Comparison of ENCODE assay signal across 34 cellular contexts in genomic region chr4:163697121-163697520, GRCh38.
DNase-seq lines count a peak whose midpoint lies in the region; ATAC-seq and TF ChIP-seq lines count a peak whose summit lies in the region.
"Had no signal": no experiment of that assay in that cellular context is flagged by ENCODE, and none has a peak within 500 bp of the region (broad histone marks: within the 10 kb centered on the region; RNA-seq: fewer than 3 reads in every experiment).

No MANE protein-coding gene starts in this region.

- in situ Hi-C loops in gastrocnemius medialis (cut with MboI; ENCODE audit: low sequenced_read_pairs in 4 of 4) = no loop called here

- H3K36me3 Mint-ChIP-seq in MCF 10A (ENCODE audit: insufficient read depth, unreplicated experiment) = no peaks in the 10 kb centered on the region
- H3K36me3 Mint-ChIP-seq: activated naive CD8-positive, alpha-beta T cell treated with anti-CD3 and anti-CD28 coated beads for 36 hours; CD4-positive, CD25-positive, alpha-beta regulatory T cell; T-cell had no signal

- H3K27me3 ChIP-seq in breast epithelium (no peaks in the 10 kb centered on the region), gastrocnemius medialis (no peaks in the 10 kb centered on the region)
- H3K27me3 ChIP-seq: ovary, Peyer's patch, SJCRH30, upper lobe of left lung had no signal

- CTCF ChIA-PET in MCF 10A (lab: Yijun Ruan, JAX) = interaction anchor here (0.6 to 1.6 kb wide), 3 partner anchors 48 to 141 kb away, joined by 3 to 6 read pairs (median 4); no protein-coding TSS in a partner anchor

- peak; percentile 15 for DNase-seq in MCF 10A (ENCODE audit: unreplicated experiment)
- no peak for DNase-seq in breast epithelium (ENCODE audit: low spot score in 2 of 2)
- DNase-seq in amniotic epithelial cell (ENCODE audit: low read depth) = peak; percentile 26
- peak; percentile 29 for DNase-seq in fibroblast of villous mesenchyme (ENCODE audit: low read depth)
- DNase-seq in gastrocnemius medialis = no peak
- DNase-seq in iPS-NIHi11 (ENCODE audit: low spot score) = no peak
- DNase-seq in GM19238 (ENCODE audit: insufficient read length, low spot score) = no peak
- DNase-seq: 8988T; activated CD4-positive, alpha-beta T cell treated with anti-CD3 and anti-CD28 coated beads, Interleukin-2, amount 10 ng/mL, durations not matched to agents 24 days and 14 days; activated gamma-delta T cell; activated naive CD8-positive, alpha-beta T cell treated with anti-CD3 and anti-CD28 coated beads for 36 hours; activated T-cell treated with anti-CD3 and anti-CD28 coated beads, Interleukin-2, amount 50 U/mL, for 1 hour; aorta; Calu3; CD4-positive, CD25-positive, alpha-beta regulatory T cell; central memory CD4-positive, alpha-beta T cell; DMS79 treated with DMSO at 0.1 percent for 48 hours; effector memory CD8-positive, alpha-beta T cell; Kasumi-1; left cardiac atrium; NCI-H1436 treated with DMSO at 0.1 percent for 48 hours; NCI-H2081 treated with DMSO at 0.1 percent for 48 hours; NCI-H345; nephron progenitor cell; ovary; Peyer's patch; SJCRH30; stimulated activated naive CD4-positive, alpha-beta T cell; T-cell; upper lobe of left lung; WERI-Rb-1 had no signal

- H3K27ac Mint-ChIP-seq in MCF 10A (ENCODE audit: low read depth, unreplicated experiment) = no peak overlapping the region
- H3K27ac Mint-ChIP-seq: activated CD4-positive, alpha-beta T cell treated with anti-CD3 and anti-CD28 coated beads, Interleukin-2, amount 10 ng/mL, durations not matched to agents 24 days and 14 days; activated naive CD8-positive, alpha-beta T cell treated with anti-CD3 and anti-CD28 coated beads for 36 hours; CD4-positive, CD25-positive, alpha-beta regulatory T cell; effector memory CD8-positive, alpha-beta T cell; memory B cell; nephron progenitor cell; T-cell had no signal

- no peaks in the 10 kb centered on the region for H3K4me1 ChIP-seq in breast epithelium
- H3K4me1 ChIP-seq in gastrocnemius medialis = no peaks in the 10 kb centered on the region
- H3K4me1 ChIP-seq: Peyer's patch, upper lobe of left lung had no signal

- peaks cover 20% of the 10 kb centered on the region for H3K4me1 Mint-ChIP-seq in MCF 10A (ENCODE audit: insufficient read depth, unreplicated experiment)
- H3K4me1 Mint-ChIP-seq: activated CD4-positive, alpha-beta T cell treated with anti-CD3 and anti-CD28 coated beads, Interleukin-2, amount 10 ng/mL, durations not matched to agents 24 days and 14 days; activated naive CD8-positive, alpha-beta T cell treated with anti-CD3 and anti-CD28 coated beads for 36 hours; CD4-positive, CD25-positive, alpha-beta regulatory T cell; nephron progenitor cell; T-cell had no signal

- no peak for TF ChIP-seq POLR2A in breast epithelium (IDR thresholded peaks at IDR 0.05)
- no peak for TF ChIP-seq POLR2A in gastrocnemius medialis (IDR thresholded peaks at IDR 0.05)

- no peaks in the 10 kb centered on the region for H3K9me3 ChIP-seq in breast epithelium
- H3K9me3 ChIP-seq in gastrocnemius medialis = no peaks in the 10 kb centered on the region
- H3K9me3 ChIP-seq: ovary, Peyer's patch, SJCRH30, upper lobe of left lung had no signal

- intact Hi-C loops in MCF 10A (cut with micrococcal nuclease) (no loop called here), breast epithelium (cut with DNase I; ENCODE audit: low total_unique reads) (no loop called here), gastrocnemius medialis (cut with DNase I; ENCODE audit: low total_unique reads) (no loop called here)

- H3K36me3 ChIP-seq in breast epithelium = no peaks in the 10 kb centered on the region
- no peaks in the 10 kb centered on the region for H3K36me3 ChIP-seq in gastrocnemius medialis
- H3K36me3 ChIP-seq: ovary, Peyer's patch, SJCRH30, upper lobe of left lung, WERI-Rb-1 had no signal

- TF ChIP-seq CTCF in MCF 10A (IDR thresholded peaks at IDR 0.05; ENCODE audit: unreplicated experiment) = no peak
- TF ChIP-seq CTCF in breast epithelium (IDR thresholded peaks at IDR 0.05) = no peak
- no peak for TF ChIP-seq CTCF in fibroblast of villous mesenchyme (IDR thresholded peaks at IDR 0.05; ENCODE audit: insufficient read depth, low read depth, low read length)
- no peak for TF ChIP-seq CTCF in gastrocnemius medialis (IDR thresholded peaks at IDR 0.05 in 4 of 5, conservative IDR thresholded peaks at IDR 0.05 in 1 of 5)

- peaks cover 7% of the 10 kb centered on the region for H3K9me3 Mint-ChIP-seq in MCF 10A (ENCODE audit: unreplicated experiment)
- H3K9me3 Mint-ChIP-seq: activated CD4-positive, alpha-beta T cell treated with anti-CD3 and anti-CD28 coated beads, Interleukin-2, amount 10 ng/mL, durations not matched to agents 24 days and 14 days; effector memory CD8-positive, alpha-beta T cell; nephron progenitor cell; T-cell had no signal

- H3K27me3 Mint-ChIP-seq in MCF 10A (ENCODE audit: insufficient read depth, unreplicated experiment) = no peaks in the 10 kb centered on the region
- H3K27me3 Mint-ChIP-seq: activated CD4-positive, alpha-beta T cell treated with anti-CD3 and anti-CD28 coated beads, Interleukin-2, amount 10 ng/mL, durations not matched to agents 24 days and 14 days; effector memory CD8-positive, alpha-beta T cell had no signal

- POLR2A ChIA-PET in MCF 10A (lab: Yijun Ruan, JAX) = interaction anchor here (1.0 kb wide), 1 partner anchor 13 kb away, joined by 4 read pairs; no protein-coding TSS in a partner anchor

- no peak overlapping the region for H3K4me3 ChIP-seq in breast epithelium
- no peak overlapping the region for H3K4me3 ChIP-seq in fibroblast of villous mesenchyme (ENCODE audit: low read depth, low read length)
- no peak overlapping the region for H3K4me3 ChIP-seq in gastrocnemius medialis
- H3K4me3 ChIP-seq: ovary, Peyer's patch, SJCRH30, upper lobe of left lung had no signal

- H3K27ac ChIP-seq in breast epithelium = no peak overlapping the region
- no peak overlapping the region for H3K27ac ChIP-seq in gastrocnemius medialis
- H3K27ac ChIP-seq: HL-60, ovary, Peyer's patch, SJCRH30, upper lobe of left lung, WERI-Rb-1 had no signal

- H3K4me3 Mint-ChIP-seq in MCF 10A (ENCODE audit: unreplicated experiment) = no peak overlapping the region
- H3K4me3 Mint-ChIP-seq: activated CD4-positive, alpha-beta T cell treated with anti-CD3 and anti-CD28 coated beads, Interleukin-2, amount 10 ng/mL, durations not matched to agents 24 days and 14 days; activated naive CD8-positive, alpha-beta T cell treated with anti-CD3 and anti-CD28 coated beads for 36 hours; CD4-positive, CD25-positive, alpha-beta regulatory T cell; effector memory CD8-positive, alpha-beta T cell; memory B cell; nephron progenitor cell; T-cell had no signal

- ATAC-seq in gastrocnemius medialis = no peak
- no peak for ATAC-seq in GM21528 (IDR thresholded peaks at IDR 0.05; ENCODE audit: low FRiP score, unreplicated experiment)
- ATAC-seq: effector memory CD8-positive, alpha-beta T cell; left cardiac atrium; T-cell had no signal

- no TSS peak for BruUV-seq in MCF 10A (replicated peaks; lab: Mats Ljungman, UMichigan)

Comparison
In these comparisons a context has a peak if more than half of its experiments do, and no peak if none do; other contexts are left out.
1. DNase-seq: peak in MCF 10A (single experiment), amniotic epithelial cell (single experiment) and fibroblast of villous mesenchyme (single experiment); none in breast epithelium (0 of 2), gastrocnemius medialis (0 of 2), iPS-NIHi11 (single experiment) and GM19238 (single experiment).